In the genomic region with DNA sequence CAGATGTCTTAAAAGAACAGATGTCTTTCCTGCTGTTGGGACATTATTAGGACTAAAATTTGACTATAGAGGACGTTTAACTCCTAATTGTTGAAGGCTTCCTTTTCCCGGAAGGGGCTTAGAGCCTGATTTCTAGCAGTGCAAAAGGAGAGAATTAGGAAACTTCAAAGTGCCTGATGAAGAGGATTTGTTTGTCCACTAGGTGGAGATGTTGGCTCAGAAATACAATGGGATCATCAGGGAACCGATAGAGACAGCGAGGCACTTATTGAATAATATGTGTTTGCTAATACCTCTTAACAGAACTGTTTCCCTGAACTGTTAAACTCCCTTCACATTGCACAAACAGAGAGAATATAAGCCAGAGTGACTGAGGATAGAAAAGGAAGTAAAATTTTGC, we compare ENCODE assay signal across 8 cellular contexts.
DNase-seq lines count a peak whose midpoint lies in the region; ATAC-seq and TF ChIP-seq lines count a peak whose summit lies in the region.

No MANE protein-coding gene starts in this region.

- TF ChIP-seq CTCF in OCI-LY1 (IDR thresholded peaks at IDR 0.05; ENCODE audit: low read length) = peak; percentile 55
- TF ChIP-seq CTCF in coronary artery (IDR thresholded peaks at IDR 0.05) = no peak

- H4K20me1 ChIP-seq in OCI-LY1 (ENCODE audit: insufficient read depth, low read length) = no peaks in the 10 kb centered on the region

- no peaks in the 10 kb centered on the region for H3K27me3 ChIP-seq in OCI-LY1 (ENCODE audit: insufficient read depth, low read length)

- DNase-seq in stimulated activated CD4-positive, alpha-beta T cell treated with anti-CD3 and anti-CD28 coated beads, Interleukin-2, amount 100 ng/mL, for 4 hours (ENCODE audit: low read depth) = peak; percentile 6
- DNase-seq in stimulated activated CD4-positive, alpha-beta T cell treated with anti-CD3 and anti-CD28 coated beads, Interleukin-15, amount 100 ng/mL, for 24 hours = no peak
- DNase-seq in globus pallidus (ENCODE audit: low spot score) = peak; percentile 36
- DNase-seq in coronary artery (ENCODE audit: low spot score) = no peak
- no peak for DNase-seq in NCI-H774 (lab: John Stamatoyannopoulos, UW)
- no peak for DNase-seq in NCI-H2029 (lab: John Stamatoyannopoulos, UW)

- H3K4me2 ChIP-seq in OCI-LY1 (ENCODE audit: low read length) = no peak overlapping the region

- H2AFZ ChIP-seq in OCI-LY1 (ENCODE audit: low read length) = no peak overlapping the region

- H3K36me3 ChIP-seq in OCI-LY1 (ENCODE audit: insufficient read depth, low read length) = no peaks in the 10 kb centered on the region

- H3K27ac ChIP-seq in OCI-LY1 (ENCODE audit: low read depth, low read length, poor library complexity, severe bottlenecking) (no peak overlapping the region), coronary artery (no peak overlapping the region)

- H3K9ac ChIP-seq in OCI-LY1 (ENCODE audit: low read length) = no peak overlapping the region

- no peaks in the 10 kb centered on the region for H3K4me1 ChIP-seq in OCI-LY1 (ENCODE audit: insufficient read depth, low read length, severe bottlenecking)

- no peaks in the 10 kb centered on the region for H3K79me2 ChIP-seq in OCI-LY1 (ENCODE audit: insufficient read depth, low read length)

- no peak overlapping the region for H3K4me3 ChIP-seq in OCI-LY1 (ENCODE audit: low read depth, low read length, poor library complexity, severe bottlenecking)
- H3K4me3 ChIP-seq in coronary artery = no peak overlapping the region

- ATAC-seq in activated CD4-positive, CD25-positive, alpha-beta regulatory T cell treated with anti-CD3 and anti-CD28 coated beads, Interleukin-2, amount 50 U/mL, for 24 hours = no peak

- no peaks in the 10 kb centered on the region for H3F3A ChIP-seq in OCI-LY1 (ENCODE audit: insufficient read depth, low read length)

- no peaks in the 10 kb centered on the region for H3K9me2 ChIP-seq in OCI-LY1 (ENCODE audit: low read depth, low read length)

- no peaks in the 10 kb centered on the region for H3K9me3 ChIP-seq in OCI-LY1 (ENCODE audit: low read length)

Comparison
In these comparisons a context has a peak if more than half of its experiments do, and no peak if none do; other contexts are left out.
1. DNase-seq: peak in stimulated activated CD4-positive, alpha-beta T cell treated with anti-CD3 and anti-CD28 coated beads, Interleukin-2, amount 100 ng/mL, for 4 hours (single experiment) and globus pallidus (single experiment); none in stimulated activated CD4-positive, alpha-beta T cell treated with anti-CD3 and anti-CD28 coated beads, Interleukin-15, amount 100 ng/mL, for 24 hours (single experiment), coronary artery (single experiment), NCI-H774 (single experiment) and NCI-H2029 (single experiment).